ENCODE assay signal across 1 cellular context in genomic region chr1:26861286-26861701, GRCh38.
TF ChIP-seq lines count a peak whose summit lies in the region.

No MANE protein-coding gene starts in this region.

TF ChIP-seq in SK-N-SH, 30 proteins besides CTCF, POLR2A, EP300 and RAD21 (continued from another document):
- no peak for TF ChIP-seq ZBTB33 (IDR thresholded peaks at IDR 0.05; ENCODE audit: borderline replicate concordance, low read depth)
- no peak for TF ChIP-seq JUND (IDR thresholded peaks at IDR 0.05)
- no peak for TF ChIP-seq TAF1 (IDR thresholded peaks at IDR 0.05; ENCODE audit: borderline replicate concordance, low read depth, low read length)
TF ChIP-seq in SK-N-SH: peak in this region for 0.
